Comparison of ENCODE assay signal across 19 cellular contexts in the genomic region with DNA sequence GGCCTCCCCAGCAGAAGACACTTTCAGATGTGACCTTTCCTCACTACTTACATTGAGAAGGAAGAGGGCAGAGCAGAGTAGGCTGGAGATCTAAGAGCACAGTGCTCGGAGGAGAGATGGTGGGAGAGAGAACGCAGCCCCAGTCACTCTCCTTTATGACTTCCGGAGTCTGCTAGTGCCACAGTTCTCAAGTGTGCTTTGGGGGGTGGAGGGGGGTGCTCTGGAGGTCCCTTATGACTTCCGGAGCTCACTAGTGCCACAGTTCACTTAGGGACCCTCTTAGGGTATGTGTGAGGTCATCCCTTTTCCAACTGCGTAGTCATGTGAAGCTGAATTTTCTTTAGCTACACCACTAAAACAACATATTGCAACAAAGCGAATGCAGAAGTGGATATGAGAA.
"Had no signal": no experiment of that assay in that cellular context is flagged by ENCODE, and none has a peak within 500 bp of the region (broad histone marks: within the 10 kb centered on the region; RNA-seq: fewer than 3 reads in every experiment).

No MANE protein-coding gene starts in this region.

- H3K36me3 ChIP-seq: breast epithelium, esophagus squamous epithelium, right lobe of liver, transverse colon had no signal

- H3K4me3 Mint-ChIP-seq: activated T-helper 1 cell treated with anti-CD3 and anti-CD28 coated beads, Interleukin-12 subunit alpha, Interleukin-12 subunit beta, Interleukin-2, Interleukin-4 antibody, amounts not matched to agents 30 ng/mL and 10 ng/mL and 1 ng/mL, durations not matched to agents 14 hours and 24 hours and 36 hours; immature natural killer cell; natural killer cell treated with Interleukin-12 subunit alpha and Interleukin-12 subunit beta and Interleukin-15 and Interleukin-18, amount 100 ng/mL, for 72 hours; stimulated activated effector memory CD8-positive, alpha-beta T cell treated with anti-CD3 and anti-CD28 coated beads, Interleukin-12 subunit alpha, Interleukin-12 subunit beta, amount 100 ng/mL, for 72 hours; WTC11 had no signal

- FAIRE-seq: endometrium had no signal

- ATAC-seq: mucosa of descending colon; psoas muscle; right lobe of liver; stimulated activated effector memory CD8-positive, alpha-beta T cell treated with anti-CD3 and anti-CD28 coated beads, Interleukin-12 subunit alpha, Interleukin-12 subunit beta, amount 100 ng/mL, for 72 hours; WTC11 had no signal

- DNase-seq: activated CD4-positive, alpha-beta T cell treated with anti-CD3 and anti-CD28 coated beads for 48 hours; activated naive CD4-positive, alpha-beta T cell; aorta; esophagus squamous epithelium; foreskin fibroblast; glutamatergic neuron; immature natural killer cell; mucosa of descending colon; psoas muscle; right lobe of liver; T1000; transverse colon had no signal

- H3K4me3 ChIP-seq: esophagus squamous epithelium, lung, mucosa of descending colon, psoas muscle, right lobe of liver, transverse colon had no signal

- H3K9me3 Mint-ChIP-seq: activated T-helper 1 cell treated with anti-CD3 and anti-CD28 coated beads, Interleukin-12 subunit alpha, Interleukin-12 subunit beta, Interleukin-2, Interleukin-4 antibody, amounts not matched to agents 30 ng/mL and 10 ng/mL and 1 ng/mL, durations not matched to agents 14 hours and 24 hours and 36 hours; natural killer cell treated with Interleukin-12 subunit alpha and Interleukin-12 subunit beta and Interleukin-15 and Interleukin-18, amount 100 ng/mL, for 72 hours; WTC11 had no signal

- H3K36me3 Mint-ChIP-seq: natural killer cell treated with Interleukin-12 subunit alpha and Interleukin-12 subunit beta and Interleukin-15 and Interleukin-18, amount 100 ng/mL, for 72 hours; stimulated activated effector memory CD8-positive, alpha-beta T cell treated with anti-CD3 and anti-CD28 coated beads, Interleukin-12 subunit alpha, Interleukin-12 subunit beta, amount 100 ng/mL, for 72 hours; WTC11 had no signal

- H3K27ac ChIP-seq: breast epithelium, esophagus squamous epithelium, psoas muscle, right lobe of liver had no signal

- H3K27me3 ChIP-seq: breast epithelium, right lobe of liver, transverse colon had no signal

- H3K9me3 ChIP-seq: breast epithelium, esophagus squamous epithelium, mucosa of descending colon, psoas muscle, right lobe of liver, transverse colon had no signal

- H3K4me1 ChIP-seq: breast epithelium, esophagus squamous epithelium, psoas muscle, right lobe of liver had no signal

- H3K27ac Mint-ChIP-seq: activated T-helper 1 cell treated with anti-CD3 and anti-CD28 coated beads, Interleukin-12 subunit alpha, Interleukin-12 subunit beta, Interleukin-2, Interleukin-4 antibody, amounts not matched to agents 30 ng/mL and 10 ng/mL and 1 ng/mL, durations not matched to agents 14 hours and 24 hours and 36 hours; immature natural killer cell; natural killer cell treated with Interleukin-12 subunit alpha and Interleukin-12 subunit beta and Interleukin-15 and Interleukin-18, amount 100 ng/mL, for 72 hours; stimulated activated effector memory CD8-positive, alpha-beta T cell treated with anti-CD3 and anti-CD28 coated beads, Interleukin-12 subunit alpha, Interleukin-12 subunit beta, amount 100 ng/mL, for 72 hours; WTC11 had no signal

- H3K4me1 Mint-ChIP-seq: immature natural killer cell; stimulated activated effector memory CD8-positive, alpha-beta T cell treated with anti-CD3 and anti-CD28 coated beads, Interleukin-12 subunit alpha, Interleukin-12 subunit beta, amount 100 ng/mL, for 72 hours had no signal
